8 cellular contexts compared by ENCODE assay signal in genomic region chr6:144063744-144064401, GRCh38. TPM values are rescaled to one million over a fixed set of nuclear protein-coding genes. Genes with fewer than 3 reads are reported as not detected.
DNase-seq lines count a peak whose midpoint lies in the region; ATAC-seq and TF ChIP-seq lines count a peak whose summit lies in the region.

No MANE protein-coding gene starts in this region.

- no peaks in the 10 kb centered on the region for H3F3A ChIP-seq in smooth muscle cell (ENCODE audit: low read depth)

- peak; percentile 92 for DNase-seq in NAMALWA (ENCODE audit: low spot score)
- DNase-seq in T-helper 22 cell (ENCODE audit: low read depth) = peak; percentile 84
- DNase-seq in astrocyte of the hippocampus (ENCODE audit: low read depth, low spot score) = peak; percentile 69
- peak; percentile 16 for DNase-seq in smooth muscle cell (lab: John Stamatoyannopoulos, UW; ENCODE audit: unreplicated experiment)
- no peak for DNase-seq in superior temporal gyrus (ENCODE audit: extremely low spot score)

- no peak for TF ChIP-seq CTCF in smooth muscle cell (IDR thresholded peaks at IDR 0.05; ENCODE audit: borderline replicate concordance, insufficient read depth, poor library complexity, severe bottlenecking)

- no peaks in the 10 kb centered on the region for H3K79me2 ChIP-seq in smooth muscle cell (ENCODE audit: low read depth)

- 2% methylated on average over 55 of the region's 72 CpGs for WGBS in smooth muscle cell (ENCODE audit: low lambda C conversion rate)

- peak overlapping the region; percentile 37; the same call in 1 of the 2 replicates for H3K9ac ChIP-seq in iPS-20b (ENCODE audit: low read depth, low read length)
- H3K9ac ChIP-seq in smooth muscle cell (ENCODE audit: low read depth) = peak overlapping the region; percentile 48

- H3K36me3 ChIP-seq in iPS-20b (ENCODE audit: insufficient read depth, low read depth, low read length) (no peaks in the 10 kb centered on the region), smooth muscle cell (ENCODE audit: low read depth) (no peaks in the 10 kb centered on the region)

- H3K27me3 ChIP-seq in iPS-20b (ENCODE audit: insufficient read depth, low read length) (peaks cover 82% of the 10 kb centered on the region), smooth muscle cell (ENCODE audit: low read depth) (peaks cover 90% of the 10 kb centered on the region)

- no peak overlapping the region for H3K27ac ChIP-seq in iPS-20b (ENCODE audit: low read length)
- H3K27ac ChIP-seq in smooth muscle cell (ENCODE audit: low read depth) = no peak overlapping the region

- H3K4me3 ChIP-seq in iPS-20b (ENCODE audit: low read length) (peak overlapping the region; percentile 81), smooth muscle cell (peak overlapping the region; percentile 76)

- peak; percentile 87 for ATAC-seq in HG02610 (IDR thresholded peaks at IDR 0.05; ENCODE audit: unreplicated experiment)

- H3K4me2 ChIP-seq in smooth muscle cell = peak overlapping the region; percentile 99

- H3K9me3 ChIP-seq in iPS-20b (ENCODE audit: insufficient read depth, low read depth, low read length) (no peaks in the 10 kb centered on the region), smooth muscle cell (replicated peaks; ENCODE audit: low read depth) (no peaks in the 10 kb centered on the region)

- H3K4me1 ChIP-seq in iPS-20b (ENCODE audit: insufficient read depth, low read length) (peaks cover 17% of the 10 kb centered on the region; the same call in 1 of the 2 replicates), smooth muscle cell (ENCODE audit: low read depth) (peaks cover 8% of the 10 kb centered on the region)

- peak; percentile 90 for TF ChIP-seq POLR2A in GM15510 (IDR thresholded peaks at IDR 0.05; ENCODE audit: borderline replicate concordance, extremely low read depth, insufficient read length)

- H2AFZ ChIP-seq in smooth muscle cell (ENCODE audit: low read depth) = peak overlapping the region; percentile 92

- H4K20me1 ChIP-seq in smooth muscle cell (ENCODE audit: low read depth) = no peaks in the 10 kb centered on the region

RNA-seq across cellular contexts. Expression of gene SF3B5, which starts 31.5 kb away (rescaled TPM):
- 156 and 166 TPM in 2 replicates for total RNA-seq in smooth muscle cell
- 188 and 189 TPM in 2 replicates for polyA plus RNA-seq in smooth muscle cell

RNA-seq across cellular contexts. Expression of gene PLAGL1, which starts 55.8 kb away (rescaled TPM):
- 99.7 and 102 TPM in 2 replicates for total RNA-seq in smooth muscle cell
- polyA plus RNA-seq in smooth muscle cell = 130 and 138 TPM in 2 replicates
